Comparison of ENCODE assay signal across 1 cellular context in genomic region chr10:44034946-44035345, GRCh38.
TF ChIP-seq lines count a peak whose summit lies in the region.

No MANE protein-coding gene starts in this region.

TF ChIP-seq in GM12878, 131 proteins besides CTCF, POLR2A, EP300 and RAD21 (continued from another document):
- TF ChIP-seq PKNOX1 (IDR thresholded peaks at IDR 0.05) (peak; percentile 46; the same call in 1 of the 2 replicates), STAT3 (IDR thresholded peaks at IDR 0.05; ENCODE audit: low read depth, low read length) (no peak)
